ENCODE assay signal across 8 cellular contexts in genomic region chr1:32063261-32063681, GRCh38. TPM values are rescaled to one million over a fixed set of nuclear protein-coding genes. Genes with fewer than 3 reads are reported as not detected.
A peak's percentile ranks its signal among the peaks of the same experiment; 100 is the strongest.
DNase-seq lines count a peak whose midpoint lies in the region; ATAC-seq and TF ChIP-seq lines count a peak whose summit lies in the region.

No MANE protein-coding gene starts in this region.

- no peak overlapping the region for H3K4me3 ChIP-seq in ascending aorta
- H3K4me3 ChIP-seq in hepatocyte: no peak overlapping the region
- no peak overlapping the region for H3K4me3 ChIP-seq in spleen

- TF ChIP-seq POLR2A in spleen (IDR thresholded peaks at IDR 0.05): no peak

- TF ChIP-seq CTCF in GM12873 (IDR thresholded peaks at IDR 0.05; ENCODE audit: insufficient read depth, low read depth, low read length, missing control alignments) (peak; percentile 60), ascending aorta (IDR thresholded peaks at IDR 0.05) (peak; percentile 49 to 65 (median 65)), hepatocyte (IDR thresholded peaks at IDR 0.05; ENCODE audit: poor library complexity) (peak; percentile 58), spleen (IDR thresholded peaks at IDR 0.05 in 8 of 11, conservative IDR thresholded peaks at IDR 0.05 in 3 of 11) (peak in 9 of 11 experiments; percentile 39 to 64 (median 56))

- H3K4me1 ChIP-seq in ascending aorta (peaks cover 3 to 35% of the 10 kb centered on the region in 2 donors), hepatocyte (ENCODE audit: insufficient read depth) (peaks cover 13% of the 10 kb centered on the region), spleen (peaks cover 4 to 40% (median 17%) of the 10 kb centered on the region in 6 donors)

- H3K27me3 ChIP-seq in ascending aorta: no peaks in the 10 kb centered on the region
- H3K27me3 ChIP-seq in hepatocyte: no peaks in the 10 kb centered on the region
- no peaks in the 10 kb centered on the region for H3K27me3 ChIP-seq in spleen (replicated peaks in 1 of 7)

- no peak overlapping the region for H2AFZ ChIP-seq in hepatocyte

- H3K36me3 ChIP-seq in ascending aorta: peaks cover 14 to 25% of the 10 kb centered on the region in 2 donors
- peaks cover 4% of the 10 kb centered on the region for H3K36me3 ChIP-seq in hepatocyte (replicated peaks; ENCODE audit: insufficient read depth, low read depth)
- peaks cover 0 to 46% (median 26%) of the 10 kb centered on the region in 6 donors for H3K36me3 ChIP-seq in spleen

- H3K27ac ChIP-seq in ascending aorta (peak overlapping the region; percentile 70 to 91), hepatocyte (peak overlapping the region; percentile 89), spleen (peak overlapping the region in 5 of 8 donors; percentile 1 to 59 (median 22))

- intact Hi-C loops in ascending aorta (cut with DNase I): loop anchor here (5.0 to 10.0 kb wide), 6 partner anchors 101 to 478 kb away; partner anchors contain the start of genes ADGRB2 and PTP4A2
- intact Hi-C loops in spleen (cut with DNase I; ENCODE audit: low total_unique reads): loop anchor here (10.0 kb wide), 1 partner anchor 48 kb away; the partner anchor contains the start of gene KHDRBS1

- ATAC-seq in GM18907 (IDR thresholded peaks at IDR 0.05; ENCODE audit: unreplicated experiment) (no peak), GM21723 (IDR thresholded peaks at IDR 0.05; ENCODE audit: unreplicated experiment) (no peak)

- DNase-seq in AG20443 (ENCODE audit: low spot score): peak; percentile 66
- DNase-seq in NCI-H345 treated with DMSO at 0.1 percent for 48 hours (lab: John Stamatoyannopoulos, UW; ENCODE audit: unreplicated experiment): peak; percentile 44
- DNase-seq in ascending aorta (ENCODE audit: low spot score in 2 of 2): no peak
- peak; percentile 60 for DNase-seq in hepatocyte (ENCODE audit: low spot score)
- no peak for DNase-seq in spleen

- peak overlapping the region; percentile 31 for H3K4me2 ChIP-seq in hepatocyte

- H3K9me2 ChIP-seq in hepatocyte (replicated peaks; ENCODE audit: insufficient read depth): no peaks in the 10 kb centered on the region

- no peaks in the 10 kb centered on the region for H3K9me3 ChIP-seq in ascending aorta
- H3K9me3 ChIP-seq in hepatocyte (ENCODE audit: low read depth): no peaks in the 10 kb centered on the region
- no peaks in the 10 kb centered on the region for H3K9me3 ChIP-seq in spleen

- no peaks in the 10 kb centered on the region for H4K20me1 ChIP-seq in hepatocyte (ENCODE audit: insufficient read depth, poor library complexity, severe bottlenecking)

- H3K79me2 ChIP-seq in hepatocyte: no peaks in the 10 kb centered on the region

- 61% methylated on average over 1 of the region's 1 CpG for WGBS in hepatocyte (ENCODE audit: low lambda C conversion rate, missing lambda C conversion rate)
- WGBS in spleen, 5 donors: 22 to 78% (median 46%) methylated on average over 1 of the region's 1 CpG

RNA-seq across cellular contexts. Expression of gene TMEM39B, which starts 9.5 kb away (rescaled TPM):
- 2.6 TPM for total RNA-seq in ascending aorta
- 3.6 and 5.1 TPM in 2 replicates for total RNA-seq in hepatocyte
- 3.9 and 5.3 TPM in 2 replicates for polyA plus RNA-seq in hepatocyte
- total RNA-seq in spleen: 10 to 100 TPM in 5 of 7 donors, 1 to 10 TPM in 2; 6.4 to 18.6 (median 16.0) TPM
- polyA plus RNA-seq in spleen: 10 to 100 TPM; 10.5 to 12.0 (median 11.9) TPM

RNA-seq across cellular contexts. Expression of gene KPNA6, which starts 44.6 kb away (rescaled TPM):
- total RNA-seq in ascending aorta: 26.1 TPM
- 48.3 and 48.5 TPM in 2 replicates for total RNA-seq in hepatocyte
- polyA plus RNA-seq in hepatocyte: 27.7 and 30.3 TPM in 2 replicates
- 10 to 100 TPM; 37.0 to 57.1 (median 50.2) TPM for total RNA-seq in spleen
- polyA plus RNA-seq in spleen: 1 to 10 TPM; 3.5 to 6.7 (median 4.0) TPM

RNA-seq across cellular contexts. Expression of gene KHDRBS1, which starts 49.6 kb away (rescaled TPM):
- total RNA-seq in ascending aorta (120 TPM), hepatocyte (88.4 and 98.7 TPM in 2 replicates), spleen (100 to 1,000 TPM in 3 of 7 donors, 10 to 100 TPM in 4; 69.9 to 109 (median 97.9) TPM)
- polyA plus RNA-seq in hepatocyte (81.9 and 92.0 TPM in 2 replicates), spleen (10 to 100 TPM; 63.8 to 80.6 (median 74.5) TPM)

Comparison
In these comparisons a context has a peak if more than half of its experiments do, and no peak if none do; other contexts are left out.
1. DNase-seq: peak in AG20443 (single experiment), NCI-H345 treated with DMSO at 0.1 percent for 48 hours (single experiment) and hepatocyte (single experiment); none in ascending aorta (0 of 2) and spleen (single experiment).
2. H3K27ac ChIP-seq: peak in every context shown above with its lines; median percentile 89 in hepatocyte; 80 in ascending aorta; 22 in spleen.
3. Peak in every context shown above with its lines, with median percentiles within 50 percentile points of each other: CTCF ChIP-seq.